In genomic region chr2:17476820-17477219, GRCh38 we compare ENCODE assay signal across 21 cellular contexts. TPM values are rescaled to one million over a fixed set of nuclear protein-coding genes. Genes with fewer than 3 reads are reported as not detected.
DNase-seq lines count a peak whose midpoint lies in the region; ATAC-seq, FAIRE-seq and TF ChIP-seq lines count a peak whose summit lies in the region.
"Had no signal": no experiment of that assay in that cellular context is flagged by ENCODE, and none has a peak within 500 bp of the region (broad histone marks: within the 10 kb centered on the region; RNA-seq: fewer than 3 reads in every experiment).

No MANE protein-coding gene starts in this region.

- H3K27me3 Mint-ChIP-seq in GM23338 (ENCODE audit: insufficient read depth, low read depth, poor library complexity), result no peaks in the 10 kb centered on the region
- H3K27me3 Mint-ChIP-seq in natural killer cell (ENCODE audit: low read depth in 2 of 2), result no peaks in the 10 kb centered on the region
- H3K27me3 Mint-ChIP-seq: CD4-positive, alpha-beta T cell had no signal

- no peak for FAIRE-seq in HepG2 (lab: Jason Lieb, UNC)
- FAIRE-seq: GM12878, RCC 7860 had no signal

- H3K79me2 ChIP-seq in GM23338 (replicated peaks; ENCODE audit: insufficient read depth) (no peaks in the 10 kb centered on the region), HepG2 (ENCODE audit: insufficient read depth, low read length) (no peaks in the 10 kb centered on the region)

- TF ChIP-seq RAD21 in HepG2 (CRISPR knock-in tag; IDR thresholded peaks at IDR 0.05), result no peak

- H3K4me3 ChIP-seq in GM23338, result no peak overlapping the region
- H3K4me3 ChIP-seq in RWPE2 (ENCODE audit: severe bottlenecking), result no peak overlapping the region
- H3K4me3 ChIP-seq in fibroblast of the aortic adventitia (ENCODE audit: low read depth, low read length), result no peak overlapping the region
- H3K4me3 ChIP-seq in HepG2 (replicated peaks in 1 of 3; ENCODE audit: insufficient read depth in 1 of 3, low read depth in 2 of 3, low read length in 3 of 3), result no peak overlapping the region
- H3K4me3 ChIP-seq: BLaER1, GM12878 had no signal

- BruUV-seq in HepG2 (replicated peaks; lab: Mats Ljungman, UMichigan), result no TSS peak

- no peak for TF ChIP-seq POLR2A in HepG2 (IDR thresholded peaks at IDR 0.05; ENCODE audit: insufficient read depth in 1 of 2, low read depth in 2 of 2, low read length in 2 of 2)

- POLR2A ChIA-PET in HepG2 (lab: Yijun Ruan, JAX), result no interaction called here

- intact Hi-C loops in HepG2 (cut with micrococcal nuclease; ENCODE audit: unreplicated experiment), result no loop called here
- intact Hi-C loops in natural killer cell (cut with micrococcal nuclease), result no loop called here

- H3K9me2 ChIP-seq in GM23338 (ENCODE audit: insufficient read depth), result no peaks in the 10 kb centered on the region

- H3K4me1 Mint-ChIP-seq in GM23338, result peaks cover 13% of the 10 kb centered on the region
- H3K4me1 Mint-ChIP-seq in natural killer cell, result no peaks in the 10 kb centered on the region
- H3K4me1 Mint-ChIP-seq: IgD-negative memory B cell had no signal

- TF ChIP-seq EP300 in HepG2 (IDR thresholded peaks at IDR 0.05; ENCODE audit: low read depth in 2 of 2, low read length in 2 of 2), result no peak
- TF ChIP-seq EP300 in HepG2 (CRISPR knock-in tag; IDR thresholded peaks at IDR 0.05; ENCODE audit: borderline replicate concordance), result no peak

- CTCF ChIA-PET in HepG2 (lab: Yijun Ruan, JAX; ENCODE audit: low intra/inter-chr PET ratio, low total read pairs), result no interaction called here

- no peaks in the 10 kb centered on the region for H3K36me3 Mint-ChIP-seq in GM23338 (ENCODE audit: low read depth)
- no peaks in the 10 kb centered on the region for H3K36me3 Mint-ChIP-seq in natural killer cell
- H3K36me3 Mint-ChIP-seq: IgD-negative memory B cell had no signal

- H3K4me1 ChIP-seq in GM23338 (ENCODE audit: insufficient read depth) (peaks cover 4% of the 10 kb centered on the region; the same call in 1 of the 2 replicates), RWPE2 (ENCODE audit: insufficient read depth, poor library complexity, severe bottlenecking) (peaks cover 13% of the 10 kb centered on the region), HepG2 (ENCODE audit: insufficient read depth, low read length) (peaks cover 32% of the 10 kb centered on the region)
- H3K4me1 ChIP-seq: BLaER1 had no signal

- TF ChIP-seq CTCF in GM23338 (conservative IDR thresholded peaks at IDR 0.05; ENCODE audit: low read depth in 2 of 2) (no peak), RWPE2 (IDR thresholded peaks at IDR 0.05; ENCODE audit: poor library complexity, severe bottlenecking) (no peak), fibroblast of the aortic adventitia (IDR thresholded peaks at IDR 0.05; ENCODE audit: insufficient read depth, low read length) (no peak), HepG2 (CRISPR knock-in tag; IDR thresholded peaks at IDR 0.05) (no peak), natural killer cell (IDR thresholded peaks at IDR 0.05) (no peak)

- in situ Hi-C loops in HepG2 (cut with HindIII; ENCODE audit: extremely low pct_ligation_motif_present, low pct_unique_long_range_greater_than_20kb), result loop anchor here (10.0 kb wide), 1 partner anchor 168 kb away; no protein-coding TSS in a partner anchor

- H2AFZ ChIP-seq in GM23338 (peak overlapping the region; percentile 15; the same call in 1 of the 2 replicates), HepG2 (ENCODE audit: low read length) (peak overlapping the region; percentile 8)

- H3K36me3 ChIP-seq in GM23338 (ENCODE audit: insufficient read depth) (no peaks in the 10 kb centered on the region), RWPE2 (ENCODE audit: low read depth) (no peaks in the 10 kb centered on the region), HepG2 (replicated peaks in 1 of 2; ENCODE audit: control insufficient read depth in 1 of 2, insufficient read depth in 2 of 2, low read length in 2 of 2) (no peaks in the 10 kb centered on the region)
- H3K36me3 ChIP-seq: BLaER1 had no signal

- no peak overlapping the region for H3K27ac Mint-ChIP-seq in GM23338
- H3K27ac Mint-ChIP-seq in natural killer cell, result no peak overlapping the region
- H3K27ac Mint-ChIP-seq: CD4-positive, alpha-beta T cell; IgD-negative memory B cell had no signal

- H3K9me3 Mint-ChIP-seq in GM23338 (no peaks in the 10 kb centered on the region), natural killer cell (peaks cover 9 to 10% of the 10 kb centered on the region in 2 donors)
- H3K9me3 Mint-ChIP-seq: CD4-positive, alpha-beta T cell had no signal

- H3K4me3 Mint-ChIP-seq in GM23338 (no peak overlapping the region), natural killer cell (no peak overlapping the region)
- H3K4me3 Mint-ChIP-seq: CD4-positive, alpha-beta T cell; IgD-negative memory B cell had no signal

- H3K9ac ChIP-seq in HepG2 (ENCODE audit: insufficient read depth, low read depth, low read length), result no peak overlapping the region
- H3K9ac ChIP-seq: BLaER1 had no signal

- no peaks in the 10 kb centered on the region for H3F3A ChIP-seq in GM23338 (replicated peaks; ENCODE audit: low read depth)

- H3K27ac ChIP-seq in GM23338 (ENCODE audit: low read depth), result no peak overlapping the region
- H3K27ac ChIP-seq in RWPE2 (ENCODE audit: poor library complexity, severe bottlenecking), result no peak overlapping the region
- H3K27ac ChIP-seq in HepG2 (ENCODE audit: extremely low read length, insufficient read depth, low read length), result no peak overlapping the region
- H3K27ac ChIP-seq: BLaER1 had no signal

- 84% methylated on average over 2 of the region's 2 CpGs for WGBS in HepG2 (ENCODE audit: low lambda C conversion rate)

- ATAC-seq in GM23338, result no peak
- 0 out of 3 replicates have a peak, but pooled peaks have one; percentile 25 for ATAC-seq in RWPE2 (ENCODE audit: low read depth)
- no peak for ATAC-seq in HepG2
- no peak for ATAC-seq in natural killer cell
- ATAC-seq in GM19467 (IDR thresholded peaks at IDR 0.05; ENCODE audit: unreplicated experiment), result no peak
- no peak for ATAC-seq in HG03378 (IDR thresholded peaks at IDR 0.05; ENCODE audit: unreplicated experiment)
- ATAC-seq: GM12878 had no signal

- H3K9me3 ChIP-seq in RWPE2 (ENCODE audit: severe bottlenecking) (no peaks in the 10 kb centered on the region), HepG2 (ENCODE audit: low read length) (no peaks in the 10 kb centered on the region)
- H3K9me3 ChIP-seq: BLaER1 had no signal

- DNase-seq in GM23338 (ENCODE audit: low spot score) (no peak), RWPE2 (ENCODE audit: low spot score) (no peak), fibroblast of the aortic adventitia (ENCODE audit: low read depth) (peak; percentile 3), HepG2 (ENCODE audit: low spot score) (no peak), natural killer cell (no peak), NCI-H187 treated with DMSO at 0.1 percent for 48 hours (lab: John Stamatoyannopoulos, UW) (no peak)
- DNase-seq: Caco-2; CD4-positive, alpha-beta T cell; DMS 273 treated with DMSO at 0.1 percent for 48 hours; DMS79 treated with DMSO at 0.1 percent for 48 hours; NCI-H1694; NCI-H2081 treated with DMSO at 0.1 percent for 48 hours; NCI-H2171 treated with DMSO at 0.1 percent for 48 hours; NCI-H524 treated with DMSO at 0.1 percent for 48 hours; SHP77 had no signal

- H3K4me2 ChIP-seq in GM23338, result no peak overlapping the region
- no peak overlapping the region for H3K4me2 ChIP-seq in HepG2 (ENCODE audit: low read depth, low read length)
- H3K4me2 ChIP-seq: BLaER1 had no signal

- H4K20me1 ChIP-seq in GM23338 (replicated peaks; ENCODE audit: insufficient read depth), result no peaks in the 10 kb centered on the region
- no peaks in the 10 kb centered on the region for H4K20me1 ChIP-seq in HepG2 (ENCODE audit: insufficient read depth, low read length)
- H4K20me1 ChIP-seq: BLaER1 had no signal

- H3K27me3 ChIP-seq in GM23338 (ENCODE audit: insufficient read depth), result no peaks in the 10 kb centered on the region
- H3K27me3 ChIP-seq in RWPE2 (ENCODE audit: insufficient read depth, poor library complexity, severe bottlenecking), result no peaks in the 10 kb centered on the region
- H3K27me3 ChIP-seq in HepG2 (ENCODE audit: control insufficient read depth in 1 of 2, insufficient read depth in 2 of 2, low read length in 2 of 2), result no peaks in the 10 kb centered on the region
- H3K27me3 ChIP-seq: BLaER1 had no signal

TF ChIP-seq in GM23338, 12 proteins besides CTCF, POLR2A, EP300 and RAD21:
- TF ChIP-seq EZH2 (IDR thresholded peaks at IDR 0.05; ENCODE audit: low read depth, unreplicated experiment), result no peak
TF ChIP-seq in GM23338: peak in this region for 0.

TF ChIP-seq in HepG2, 621 proteins besides CTCF, POLR2A, EP300 and RAD21 (continues in another document):
- TF ChIP-seq HNF4A (CRISPR knock-in tag; IDR thresholded peaks at IDR 0.05), result no peak

RNA-seq across cellular contexts. Expression of gene RAD51AP2, which starts 41.4 kb away (rescaled TPM):
- total RNA-seq in GM23338 (2014; rRNA removed; shearing (Covaris generic)), result 0.38 TPM in 1 of 2 replicates, not detected in the other
- polyA plus RNA-seq in GM23338 (2016; fragmentation: Nextera tagmentation; extraction: Ambion mirVana) (0.16 and 0.23 TPM in 2 replicates), HepG2 (2011; rRNA removed) (0.05 and 0.12 TPM in 2 replicates)
- total RNA-seq in fibroblast of the aortic adventitia (ENCODE audit: low replicate concordance) (0.09 TPM in 1 of 2 replicates, not detected in the other), HepG2 (2016; rRNA removed; fragmentation: Illumina TruSeq; extraction: Trizol) (0.07 and 0.11 TPM in 2 replicates), natural killer cell (not detected)
- not detected in 2 replicates for total RNA-seq in HepG2 (2016; cell fraction: cytosol; rRNA removed; fragmentation: Illumina TruSeq; extraction: Trizol; ENCODE audit: low read depth)
- total RNA-seq in HepG2 (2016; cell fraction: insoluble cytoplasmic fraction; rRNA removed; fragmentation: Illumina TruSeq; extraction: Trizol), result 0.06 and 0.07 TPM in 2 replicates
- 0.06 and 0.07 TPM in 2 replicates for total RNA-seq in HepG2 (2016; cell fraction: membrane; rRNA removed; fragmentation: Illumina TruSeq; extraction: Trizol)
- total RNA-seq in HepG2 (2016; cell fraction: nucleus; rRNA removed; fragmentation: Illumina TruSeq; extraction: Trizol), result 0.25 and 0.34 TPM in 2 replicates
- polyA plus RNA-seq in HepG2 (2011; cell fraction: cytosol; rRNA removed), result 0.03 TPM in 1 of 2 replicates, not detected in the other
- polyA plus RNA-seq in HepG2 (2011; cell fraction: nucleus; rRNA removed), result 0.23 and 0.24 TPM in 2 replicates
- polyA plus RNA-seq in HepG2 (2012), result 0.15 and 0.21 TPM in 2 replicates
- polyA plus RNA-seq in HepG2 (2016; cell fraction: cytosol; fragmentation: Illumina TruSeq; extraction: Trizol; ENCODE audit: low read depth), result not detected in 2 replicates
- 0.12 TPM in 1 of 2 replicates, not detected in the other for polyA plus RNA-seq in HepG2 (2016; cell fraction: insoluble cytoplasmic fraction; fragmentation: Illumina TruSeq; extraction: Trizol; ENCODE audit: low read depth)
- 0.03 TPM in 1 of 2 replicates, not detected in the other for polyA plus RNA-seq in HepG2 (2016; cell fraction: membrane; fragmentation: Illumina TruSeq; extraction: Trizol; ENCODE audit: low read depth)
- 0.59 and 0.79 TPM in 2 replicates for polyA plus RNA-seq in HepG2 (2016; cell fraction: nucleus; fragmentation: Illumina TruSeq; extraction: Trizol; ENCODE audit: insufficient read depth, low read depth)
- not detected in 2 replicates for polyA minus RNA-seq in HepG2 (2011; rRNA and poly(A)+ RNA removed; ENCODE audit: low replicate concordance)
- not detected in 2 replicates for polyA minus RNA-seq in HepG2 (2011; cell fraction: cytosol; rRNA and poly(A)+ RNA removed)
- 0.77 and 1.1 TPM in 2 replicates for polyA minus RNA-seq in HepG2 (2011; cell fraction: nucleus; rRNA and poly(A)+ RNA removed)
- total RNA-seq: Caco-2; CD4-positive, alpha-beta T cell had no signal
- polyA plus RNA-seq: IgD-negative memory B cell had no signal
